In the genomic region with DNA sequence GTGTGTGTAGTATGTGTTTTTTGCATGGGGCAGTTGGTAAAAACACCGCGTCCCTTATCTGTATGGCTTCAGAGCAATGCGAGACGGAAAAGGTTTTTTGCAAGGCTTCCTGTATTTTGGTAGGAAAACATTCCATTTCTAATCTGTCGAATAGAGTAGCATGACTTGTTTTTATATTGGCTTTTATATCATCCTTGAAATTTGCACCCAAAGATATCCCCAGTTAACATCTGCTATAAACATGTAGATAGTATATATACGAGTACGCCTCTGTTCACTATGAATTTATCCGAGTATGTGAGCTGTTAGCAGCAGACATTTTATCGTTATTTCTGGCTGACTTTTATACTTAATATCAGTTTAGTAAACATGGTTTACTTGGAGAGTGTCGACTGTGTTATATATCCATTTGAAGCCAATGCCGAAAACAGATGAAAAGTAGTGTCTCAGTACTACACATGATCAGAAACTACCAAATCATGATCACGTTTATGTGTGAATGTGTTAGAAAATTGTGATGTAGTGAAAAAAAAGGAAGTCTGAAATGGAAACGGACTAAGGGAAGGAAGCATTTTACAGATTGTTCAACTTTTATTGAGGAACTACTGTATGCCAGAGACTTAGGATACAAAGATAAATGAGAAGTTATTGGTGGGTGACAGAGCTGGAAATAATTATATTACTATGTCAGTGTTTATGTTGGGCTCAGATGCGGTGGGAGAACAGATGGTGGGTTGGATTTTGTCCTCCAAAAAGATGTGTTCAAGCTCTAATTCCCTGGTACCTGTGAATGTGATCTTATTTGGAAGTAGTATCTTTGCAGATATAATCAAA, we compare ENCODE assay signal across 8 cellular contexts. TPM values are rescaled to one million over a fixed set of nuclear protein-coding genes. Genes with fewer than 3 reads are reported as not detected.
A peak's percentile ranks its signal among the peaks of the same experiment; 100 is the strongest.
DNase-seq lines count a peak whose midpoint lies in the region; ATAC-seq, FAIRE-seq and TF ChIP-seq lines count a peak whose summit lies in the region.

No MANE protein-coding gene starts in this region.

- no peaks in the 10 kb centered on the region for H3K9me3 Mint-ChIP-seq in activated CD4-positive, alpha-beta T cell treated with anti-CD3 and anti-CD28 coated beads, Interleukin-2, amount 10 ng/mL, durations not matched to agents 24 days and 14 days
- H3K9me3 Mint-ChIP-seq in chondrocyte (ENCODE audit: low read depth): no peaks in the 10 kb centered on the region

- TF ChIP-seq CTCF in fibroblast of the aortic adventitia (IDR thresholded peaks at IDR 0.05; ENCODE audit: insufficient read depth, low read length): no peak
- no peak for TF ChIP-seq CTCF in chondrocyte (IDR thresholded peaks at IDR 0.05)

- no peak for TF ChIP-seq POLR2A in H54 (IDR thresholded peaks at IDR 0.05; ENCODE audit: low read depth, low read length)

- H3K36me3 Mint-ChIP-seq in activated CD4-positive, alpha-beta T cell treated with anti-CD3 and anti-CD28 coated beads, Interleukin-2, amount 10 ng/mL, durations not matched to agents 24 days and 14 days (ENCODE audit: low read depth): peaks cover 20% of the 10 kb centered on the region
- H3K36me3 Mint-ChIP-seq in chondrocyte (ENCODE audit: low read depth): peaks cover 10% of the 10 kb centered on the region

- intact Hi-C loops in activated CD4-positive, alpha-beta T cell treated with anti-CD3 and anti-CD28 coated beads, Interleukin-2, amount 10 ng/mL, durations not matched to agents 24 days and 14 days (cut with micrococcal nuclease): loop anchor here (2.0 to 10.0 kb wide), 4 partner anchors 207 to 1827 kb away; a partner anchor contains a TSS

- H3K9me3 ChIP-seq in small intestine (ENCODE audit: control insufficient read depth, low read depth): no peaks in the 10 kb centered on the region

- ATAC-seq in HG03175 (IDR thresholded peaks at IDR 0.05; ENCODE audit: unreplicated experiment): no peak

- peaks cover 0 to 4% of the 10 kb centered on the region in 2 donors for H3K4me1 ChIP-seq in small intestine (ENCODE audit: control insufficient read depth in 2 of 2, insufficient read depth in 1 of 2, low read depth in 1 of 2, low read length in 1 of 2)

- peaks cover 3% of the 10 kb centered on the region for H3K27me3 Mint-ChIP-seq in activated CD4-positive, alpha-beta T cell treated with anti-CD3 and anti-CD28 coated beads, Interleukin-2, amount 10 ng/mL, durations not matched to agents 24 days and 14 days
- no peaks in the 10 kb centered on the region for H3K27me3 Mint-ChIP-seq in chondrocyte (ENCODE audit: low read depth)

- peak overlapping the region; percentile 88 to 98 for H3K27ac ChIP-seq in small intestine (ENCODE audit: low read depth in 1 of 2, low read length in 1 of 2)

- peaks cover 28% of the 10 kb centered on the region for H3K4me1 Mint-ChIP-seq in activated CD4-positive, alpha-beta T cell treated with anti-CD3 and anti-CD28 coated beads, Interleukin-2, amount 10 ng/mL, durations not matched to agents 24 days and 14 days
- H3K4me1 Mint-ChIP-seq in chondrocyte (ENCODE audit: low read depth): peaks cover 49% of the 10 kb centered on the region

- no peak overlapping the region for H3K4me3 Mint-ChIP-seq in activated CD4-positive, alpha-beta T cell treated with anti-CD3 and anti-CD28 coated beads, Interleukin-2, amount 10 ng/mL, durations not matched to agents 24 days and 14 days
- H3K4me3 Mint-ChIP-seq in chondrocyte (ENCODE audit: unreplicated experiment): no peak overlapping the region

- H3K4me3 ChIP-seq in fibroblast of the aortic adventitia (ENCODE audit: low read depth, low read length) (peak overlapping the region; percentile 84), small intestine (ENCODE audit: low read depth in 1 of 2, low read length in 2 of 2) (peak overlapping the region; percentile 84)

- peak; percentile 20 for FAIRE-seq in H54 (lab: Jason Lieb, UNC)
- no peak for FAIRE-seq in small intestine (lab: Jason Lieb, UNC)

- WGBS in small intestine, 3 donors: 7 to 18% (median 10%) methylated on average over 14 of the region's 14 CpGs

- no peaks in the 10 kb centered on the region for H3K27me3 ChIP-seq in small intestine (ENCODE audit: control insufficient read depth in 2 of 2, insufficient read depth in 2 of 2, low read length in 2 of 2)

- DNase-seq in H54 (ENCODE audit: insufficient read length, low spot score) (no peak), RKO (ENCODE audit: low spot score) (peak; percentile 16), fibroblast of the aortic adventitia (ENCODE audit: low read depth) (peak; percentile 52), small intestine (peak; percentile 27), chondrocyte (ENCODE audit: low spot score) (no peak)
- DNase-seq in activated CD4-positive, alpha-beta T cell treated with anti-CD3 and anti-CD28 coated beads, Interleukin-2, amount 10 ng/mL, durations not matched to agents 24 days and 14 days: no peak
- DNase-seq in activated CD4-positive, alpha-beta T cell treated with anti-CD3 and anti-CD28 coated beads, Interleukin-2, amount 50 U/mL, for 1 hour: no peak

- H3K36me3 ChIP-seq in small intestine (ENCODE audit: control insufficient read depth in 2 of 2, insufficient read depth in 2 of 2, low read length in 2 of 2): peaks cover 4 to 10% of the 10 kb centered on the region in 2 donors

- no peak overlapping the region for H3K27ac Mint-ChIP-seq in activated CD4-positive, alpha-beta T cell treated with anti-CD3 and anti-CD28 coated beads, Interleukin-2, amount 10 ng/mL, durations not matched to agents 24 days and 14 days
- no peak overlapping the region for H3K27ac Mint-ChIP-seq in chondrocyte (ENCODE audit: unreplicated experiment)

RNA-seq across cellular contexts. Expression of a gene that starts 1.1 kb away (rescaled TPM):
- total RNA-seq in fibroblast of the aortic adventitia (ENCODE audit: low replicate concordance) (6.3 and 6.9 TPM in 2 replicates), chondrocyte (5.4 to 5.9 TPM (median 5.8 TPM) in 3 replicates)
- 1 to 10 TPM in 1 of 3 donors, under 1 TPM in 1, not detected in 1; 0.54 to 6.6 TPM for polyA plus RNA-seq in small intestine
- total RNA-seq in activated CD4-positive, alpha-beta T cell treated with anti-CD3 and anti-CD28 coated beads, Interleukin-2, amount 10 ng/mL, durations not matched to agents 24 days and 14 days: 1.1 and 1.2 TPM in 2 replicates

RNA-seq across cellular contexts. Expression of a gene that starts 1.1 kb away (rescaled TPM):
- 32.6 and 65.4 TPM in 2 replicates for total RNA-seq in fibroblast of the aortic adventitia (ENCODE audit: low replicate concordance)
- 10 to 100 TPM; 14.1 to 31.2 (median 19.2) TPM for polyA plus RNA-seq in small intestine
- total RNA-seq in activated CD4-positive, alpha-beta T cell treated with anti-CD3 and anti-CD28 coated beads, Interleukin-2, amount 10 ng/mL, durations not matched to agents 24 days and 14 days: 17.9 and 20.2 TPM in 2 replicates
- total RNA-seq in chondrocyte: 117 to 128 TPM (median 121 TPM) in 3 replicates

Comparison
In these comparisons a context has a peak if more than half of its experiments do, and no peak if none do; other contexts are left out.
1. DNase-seq: peak in RKO (single experiment), fibroblast of the aortic adventitia (single experiment) and small intestine (single experiment); none in H54 (single experiment), activated CD4-positive, alpha-beta T cell treated with anti-CD3 and anti-CD28 coated beads, Interleukin-2, amount 10 ng/mL, durations not matched to agents 24 days and 14 days (single experiment), chondrocyte (single experiment) and activated CD4-positive, alpha-beta T cell treated with anti-CD3 and anti-CD28 coated beads, Interleukin-2, amount 50 U/mL, for 1 hour (single experiment).